ENCODE assay signal across 1 cellular context in the genomic region with DNA sequence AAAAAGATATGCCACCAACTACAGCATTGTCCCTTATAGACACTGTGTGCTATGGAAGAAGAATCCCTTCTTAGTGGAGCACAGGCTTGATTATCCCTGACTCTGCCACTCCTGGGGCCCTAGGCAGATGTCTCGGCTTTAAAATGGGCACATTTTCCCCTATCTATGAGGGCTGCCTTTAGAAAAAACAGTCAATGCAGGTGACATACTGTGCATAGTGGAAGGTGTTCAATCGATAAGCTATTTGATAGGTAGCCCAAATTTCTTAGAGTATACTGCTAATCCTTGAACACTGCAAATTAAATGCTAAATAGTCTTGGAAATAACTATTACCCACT.
TF ChIP-seq lines count a peak whose summit lies in the region.

No MANE protein-coding gene starts in this region.

TF ChIP-seq in HepG2, 621 proteins besides CTCF, POLR2A, EP300 and RAD21:
- TF ChIP-seq MAFK (conservative IDR thresholded peaks at IDR 0.05 in 1 of 2, IDR thresholded peaks at IDR 0.05 in 1 of 2; ENCODE audit: low read length in 2 of 2) (no peak), ZNF629 (CRISPR knock-in tag; conservative IDR thresholded peaks at IDR 0.05) (peak; percentile 72; the same call in 1 of the 2 replicates), SOX5 (CRISPR knock-in tag; IDR thresholded peaks at IDR 0.05; ENCODE audit: borderline replicate concordance) (0 out of 2 replicates have a peak, but pooled peaks have one; percentile 1), TEAD3 (CRISPR knock-in tag; optimal IDR thresholded peaks at IDR 0.05; ENCODE audit: borderline replicate concordance) (peak; percentile 48), FOXA3 (CRISPR knock-in tag; IDR thresholded peaks at IDR 0.05) (no peak), TARDBP (CRISPR knock-in tag; IDR thresholded peaks at IDR 0.05) (no peak), KMT2B (CRISPR knock-in tag; IDR thresholded peaks at IDR 0.05) (0 out of 2 replicates have a peak, but pooled peaks have one; percentile 31), ZNF205 (CRISPR knock-in tag; IDR thresholded peaks at IDR 0.05) (0 out of 2 replicates have a peak, but pooled peaks have one; percentile 61)
- TF ChIP-seq, protein P1, sequence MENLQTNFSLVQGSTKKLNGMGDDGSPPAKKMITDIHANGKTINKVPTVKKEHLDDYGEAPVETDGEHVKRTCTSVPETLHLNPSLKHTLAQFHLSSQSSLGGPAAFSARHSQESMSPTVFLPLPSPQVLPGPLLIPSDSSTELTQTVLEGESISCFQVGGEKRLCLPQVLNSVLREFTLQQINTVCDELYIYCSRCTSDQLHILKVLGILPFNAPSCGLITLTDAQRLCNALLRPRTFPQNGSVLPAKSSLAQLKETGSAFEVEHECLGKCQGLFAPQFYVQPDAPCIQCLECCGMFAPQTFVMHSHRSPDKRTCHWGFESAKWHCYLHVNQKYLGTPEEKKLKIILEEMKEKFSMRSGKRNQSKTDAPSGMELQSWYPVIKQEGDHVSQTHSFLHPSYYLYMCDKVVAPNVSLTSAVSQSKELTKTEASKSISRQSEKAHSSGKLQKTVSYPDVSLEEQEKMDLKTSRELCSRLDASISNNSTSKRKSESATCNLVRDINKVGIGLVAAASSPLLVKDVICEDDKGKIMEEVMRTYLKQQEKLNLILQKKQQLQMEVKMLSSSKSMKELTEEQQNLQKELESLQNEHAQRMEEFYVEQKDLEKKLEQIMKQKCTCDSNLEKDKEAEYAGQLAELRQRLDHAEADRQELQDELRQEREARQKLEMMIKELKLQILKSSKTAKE (CRISPR knock-in tag; IDR thresholded peaks at IDR 0.05; ENCODE audit: borderline replicate concordance): no peak
- TF ChIP-seq, protein P2, sequence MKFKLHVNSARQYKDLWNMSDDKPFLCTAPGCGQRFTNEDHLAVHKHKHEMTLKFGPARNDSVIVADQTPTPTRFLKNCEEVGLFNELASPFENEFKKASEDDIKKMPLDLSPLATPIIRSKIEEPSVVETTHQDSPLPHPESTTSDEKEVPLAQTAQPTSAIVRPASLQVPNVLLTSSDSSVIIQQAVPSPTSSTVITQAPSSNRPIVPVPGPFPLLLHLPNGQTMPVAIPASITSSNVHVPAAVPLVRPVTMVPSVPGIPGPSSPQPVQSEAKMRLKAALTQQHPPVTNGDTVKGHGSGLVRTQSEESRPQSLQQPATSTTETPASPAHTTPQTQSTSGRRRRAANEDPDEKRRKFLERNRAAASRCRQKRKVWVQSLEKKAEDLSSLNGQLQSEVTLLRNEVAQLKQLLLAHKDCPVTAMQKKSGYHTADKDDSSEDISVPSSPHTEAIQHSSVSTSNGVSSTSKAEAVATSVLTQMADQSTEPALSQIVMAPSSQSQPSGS (CRISPR knock-in tag; IDR thresholded peaks at IDR 0.05): no peak
